ENCODE assay signal across 20 cellular contexts in the genomic region with DNA sequence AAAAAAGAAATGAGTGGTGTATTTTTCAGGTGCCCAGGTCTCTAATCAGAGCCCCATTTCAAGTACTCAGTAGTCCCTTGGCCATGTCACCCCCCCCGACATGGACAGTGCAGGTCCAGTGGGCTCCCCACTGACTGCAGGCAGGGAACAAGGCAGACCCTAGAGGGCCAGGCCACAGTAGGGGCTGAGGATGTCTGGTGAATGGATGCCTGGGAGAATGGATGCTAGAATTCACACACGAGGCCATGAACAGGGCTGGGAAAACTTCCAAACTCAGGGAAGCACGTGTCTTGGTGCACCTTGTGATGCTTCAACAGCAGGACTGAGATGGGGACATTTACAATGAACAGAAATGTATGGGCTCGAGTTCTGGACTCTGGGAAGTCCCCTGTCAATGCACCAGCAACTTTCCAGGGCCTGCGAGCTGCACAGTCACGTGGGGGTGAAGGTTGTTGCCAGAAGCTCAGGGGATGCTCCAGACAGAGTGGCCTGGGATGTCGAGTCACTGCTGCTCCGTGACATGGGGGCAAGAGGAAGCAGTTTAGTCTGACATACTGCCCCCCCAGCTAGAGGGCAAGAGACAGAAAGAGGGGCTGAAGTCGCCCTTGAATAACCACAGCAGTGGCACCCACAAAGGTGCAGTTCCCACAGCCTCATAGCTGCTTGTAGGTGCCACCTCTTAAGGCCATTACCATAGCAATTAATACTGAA. TPM values are rescaled to one million over a fixed set of nuclear protein-coding genes. Genes with fewer than 3 reads are reported as not detected.
A peak's percentile ranks its signal among the peaks of the same experiment; 100 is the strongest.
DNase-seq lines count a peak whose midpoint lies in the region; ATAC-seq and TF ChIP-seq lines count a peak whose summit lies in the region.
"Had no signal": no experiment of that assay in that cellular context is flagged by ENCODE, and none has a peak within 500 bp of the region (broad histone marks: within the 10 kb centered on the region; RNA-seq: fewer than 3 reads in every experiment).

No MANE protein-coding gene starts in this region.

- H3K56ac ChIP-seq in H9 (ENCODE audit: insufficient read length, low read depth, low read length): no peak overlapping the region

- H3K27ac ChIP-seq in CD8-positive, alpha-beta memory T cell (ENCODE audit: low read depth, low read length): peak overlapping the region; percentile 86
- H3K27ac ChIP-seq in H9 (ENCODE audit: insufficient read length, low read depth, low read length): no peak overlapping the region
- H3K27ac ChIP-seq in naive thymus-derived CD4-positive, alpha-beta T cell (ENCODE audit: low read depth, low read length): no peak overlapping the region
- H3K27ac ChIP-seq: RWPE1, sigmoid colon, tibial nerve had no signal

- intact Hi-C loops in activated T-helper 2 cell treated with anti-CD3 and anti-CD28 coated beads, Interferon-gamma antibody, Interleukin-2, Interleukin-4, amounts not matched to agents 10 μg/mL and 5 μg/mL and 100 μg/mL, durations not matched to agents 14 hours and 24 hours and 36 hours (cut with micrococcal nuclease): no loop called here
- intact Hi-C loops in naive thymus-derived CD4-positive, alpha-beta T cell (cut with micrococcal nuclease): no loop called here

- H2BK5ac ChIP-seq in H9 (ENCODE audit: insufficient read length, low read length): no peak overlapping the region

- H2BK12ac ChIP-seq in H9 (ENCODE audit: insufficient read length, low read depth, low read length): no peak overlapping the region

- no peak overlapping the region for H4K91ac ChIP-seq in H9 (ENCODE audit: insufficient read length, low read depth, low read length)

- TF ChIP-seq CTCF in H9 (conservative IDR thresholded peaks at IDR 0.05): no peak

- peak in 4 of 5 donors; percentile 59 to 78 (median 69) for DNase-seq in CD8-positive, alpha-beta memory T cell
- DNase-seq in H9 (no peak), NCI-H510A (lab: John Stamatoyannopoulos, UW) (no peak), NCI-H82 treated with DMSO at 0.1 percent for 48 hours (lab: John Stamatoyannopoulos, UW; ENCODE audit: unreplicated experiment) (no peak)
- DNase-seq in activated T-helper 2 cell treated with anti-CD3 and anti-CD28 coated beads, Interferon-gamma antibody, Interleukin-2, Interleukin-4, amounts not matched to agents 10 μg/mL and 5 μg/mL and 100 μg/mL, durations not matched to agents 14 hours and 24 hours and 36 hours (ENCODE audit: low spot score): no peak
- DNase-seq in naive thymus-derived CD4-positive, alpha-beta T cell: no peak
- no peak for DNase-seq in central memory CD4-positive, alpha-beta T cell
- DNase-seq: activated CD4-positive, CD25-positive, alpha-beta regulatory T cell; anterior cingulate cortex; BE2C; DMS153; foreskin fibroblast; NCI-H69; ovary; sigmoid colon; stimulated activated CD4-positive, alpha-beta T cell treated with anti-CD3 and anti-CD28 coated beads, Interleukin-2, amount 100 ng/mL, for 48 hours had no signal

- no CpG with 5 or more reads among the region's 9 CpGs for WGBS in H9 (ENCODE audit: extremely low coverage, insufficient read length, low lambda C conversion rate)

- H3K23ac ChIP-seq in H9 (ENCODE audit: insufficient read length, low read depth, low read length): no peak overlapping the region

- H3K14ac ChIP-seq in H9 (ENCODE audit: insufficient read depth, low read length): peak overlapping the region; percentile 44; the same call in 1 of the 2 replicates

- CTCF ChIA-PET in CD8-positive, alpha-beta memory T cell (lab: Charles Lee): interaction anchor here (0.7 to 2.5 kb wide), 5 partner anchors 10 to 210 kb away, joined by 3 to 6 read pairs (median 3); no protein-coding TSS in a partner anchor
- CTCF ChIA-PET in naive thymus-derived CD4-positive, alpha-beta T cell (lab: Charles Lee): no interaction called here

- no peak overlapping the region for H2BK120ac ChIP-seq in H9 (ENCODE audit: low read depth, low read length, poor library complexity, severe bottlenecking)

- POLR2A ChIA-PET in CD8-positive, alpha-beta memory T cell (lab: Charles Lee): interaction anchor here (0.7 to 1.0 kb wide), 3 partner anchors 10 to 18 kb away, joined by 6 read pairs; no protein-coding TSS in a partner anchor
- POLR2A ChIA-PET in naive thymus-derived CD4-positive, alpha-beta T cell (lab: Charles Lee): interaction anchor here (0.6 to 1.1 kb wide), 4 partner anchors 9 to 54 kb away, joined by 3 to 4 read pairs (median 4); no protein-coding TSS in a partner anchor

- no peaks in the 10 kb centered on the region for H3K9me3 Mint-ChIP-seq in CD8-positive, alpha-beta memory T cell
- no peaks in the 10 kb centered on the region for H3K9me3 Mint-ChIP-seq in H9
- no peaks in the 10 kb centered on the region for H3K9me3 Mint-ChIP-seq in activated T-helper 2 cell treated with anti-CD3 and anti-CD28 coated beads, Interferon-gamma antibody, Interleukin-2, Interleukin-4, amounts not matched to agents 10 μg/mL and 5 μg/mL and 100 μg/mL, durations not matched to agents 14 hours and 24 hours and 36 hours
- no peaks in the 10 kb centered on the region for H3K9me3 Mint-ChIP-seq in naive thymus-derived CD4-positive, alpha-beta T cell

- no peak overlapping the region for H2AK5ac ChIP-seq in H9 (ENCODE audit: insufficient read length, low read length)

- H3K4me3 Mint-ChIP-seq in CD8-positive, alpha-beta memory T cell: peak overlapping the region; percentile 77 to 98 (median 93)
- no peak overlapping the region for H3K4me3 Mint-ChIP-seq in H9
- no peak overlapping the region for H3K4me3 Mint-ChIP-seq in activated T-helper 2 cell treated with anti-CD3 and anti-CD28 coated beads, Interferon-gamma antibody, Interleukin-2, Interleukin-4, amounts not matched to agents 10 μg/mL and 5 μg/mL and 100 μg/mL, durations not matched to agents 14 hours and 24 hours and 36 hours (ENCODE audit: low read depth)
- peak overlapping the region in 3 of 10 donors; percentile 19 to 47 (median 40) for H3K4me3 Mint-ChIP-seq in naive thymus-derived CD4-positive, alpha-beta T cell

- H3K36me3 ChIP-seq in CD8-positive, alpha-beta memory T cell (ENCODE audit: insufficient read depth, low read length): peaks cover 23% of the 10 kb centered on the region
- peaks cover 9 to 26% (median 14%) of the 10 kb centered on the region in 3 experiments for H3K36me3 ChIP-seq in naive thymus-derived CD4-positive, alpha-beta T cell (ENCODE audit: control insufficient read depth in 2 of 3, insufficient read depth in 3 of 3, low read length in 3 of 3)
- H3K36me3 ChIP-seq: BE2C, ovary had no signal

- no peak overlapping the region for H2AFZ ChIP-seq in H9 (ENCODE audit: low read length)

- H4K5ac ChIP-seq in H9 (ENCODE audit: insufficient read length, low read depth, low read length): no peak overlapping the region

- H4K20me1 ChIP-seq in H9 (ENCODE audit: control insufficient read depth, insufficient read depth, insufficient read length): no peaks in the 10 kb centered on the region

- no peaks in the 10 kb centered on the region for H3K9me3 ChIP-seq in CD8-positive, alpha-beta memory T cell (ENCODE audit: low read length)
- H3K9me3 ChIP-seq in H9 (ENCODE audit: control insufficient read depth, low read depth, low read length): no peaks in the 10 kb centered on the region
- H3K9me3 ChIP-seq in naive thymus-derived CD4-positive, alpha-beta T cell (ENCODE audit: control insufficient read depth in 2 of 3, low read length in 3 of 3): no peaks in the 10 kb centered on the region
- H3K9me3 ChIP-seq: BE2C, ovary, sigmoid colon, tibial nerve had no signal

- peak overlapping the region; percentile 28 for H3K4me3 ChIP-seq in CD8-positive, alpha-beta memory T cell (ENCODE audit: low read length)
- peak overlapping the region; percentile 6 for H3K4me3 ChIP-seq in naive thymus-derived CD4-positive, alpha-beta T cell (ENCODE audit: low read length)
- H3K4me3 ChIP-seq: K562, ovary, sigmoid colon, tibial nerve had no signal

- H4K8ac ChIP-seq in H9 (replicated peaks; ENCODE audit: insufficient read length, low read depth, low read length): no peak overlapping the region

- peaks cover 57% of the 10 kb centered on the region for H3K4me1 ChIP-seq in CD8-positive, alpha-beta memory T cell (ENCODE audit: insufficient read depth, low read length)
- H3K4me1 ChIP-seq in H9 (ENCODE audit: insufficient read depth, low read length): no peaks in the 10 kb centered on the region
- H3K4me1 ChIP-seq in naive thymus-derived CD4-positive, alpha-beta T cell (ENCODE audit: control insufficient read depth in 2 of 2, insufficient read depth in 2 of 2, low read length in 2 of 2): peaks cover 4 to 47% of the 10 kb centered on the region in 2 donors
- H3K4me1 ChIP-seq: BE2C had no signal

- H3K27ac Mint-ChIP-seq in CD8-positive, alpha-beta memory T cell: peak overlapping the region; percentile 90 to 99 (median 98)
- peak overlapping the region in 1 of 3 experiments; percentile 80; a peak in 1 of 7 replicates for H3K27ac Mint-ChIP-seq in H9
- peak overlapping the region; percentile 20 for H3K27ac Mint-ChIP-seq in activated T-helper 2 cell treated with anti-CD3 and anti-CD28 coated beads, Interferon-gamma antibody, Interleukin-2, Interleukin-4, amounts not matched to agents 10 μg/mL and 5 μg/mL and 100 μg/mL, durations not matched to agents 14 hours and 24 hours and 36 hours
- H3K27ac Mint-ChIP-seq in naive thymus-derived CD4-positive, alpha-beta T cell: peak overlapping the region in 3 of 9 donors; percentile 25 to 43 (median 36)

- H3K36me3 Mint-ChIP-seq in CD8-positive, alpha-beta memory T cell: peaks cover 14 to 69% (median 24%) of the 10 kb centered on the region in 3 donors
- H3K36me3 Mint-ChIP-seq in H9 (ENCODE audit: insufficient read depth in 1 of 3, low read depth in 3 of 3): no peaks in the 10 kb centered on the region
- H3K36me3 Mint-ChIP-seq in activated T-helper 2 cell treated with anti-CD3 and anti-CD28 coated beads, Interferon-gamma antibody, Interleukin-2, Interleukin-4, amounts not matched to agents 10 μg/mL and 5 μg/mL and 100 μg/mL, durations not matched to agents 14 hours and 24 hours and 36 hours (ENCODE audit: low read depth): peaks cover 41% of the 10 kb centered on the region
- peaks cover 7 to 27% (median 9%) of the 10 kb centered on the region in 5 donors for H3K36me3 Mint-ChIP-seq in naive thymus-derived CD4-positive, alpha-beta T cell

- H2BK15ac ChIP-seq in H9 (ENCODE audit: low read depth, low read length): no peak overlapping the region

- H3K4me1 Mint-ChIP-seq in CD8-positive, alpha-beta memory T cell: peaks cover 58 to 76% (median 65%) of the 10 kb centered on the region in 3 donors
- peaks cover 16 to 34% of the 10 kb centered on the region in 2 experiments for H3K4me1 Mint-ChIP-seq in H9
- peaks cover 32% of the 10 kb centered on the region for H3K4me1 Mint-ChIP-seq in activated T-helper 2 cell treated with anti-CD3 and anti-CD28 coated beads, Interferon-gamma antibody, Interleukin-2, Interleukin-4, amounts not matched to agents 10 μg/mL and 5 μg/mL and 100 μg/mL, durations not matched to agents 14 hours and 24 hours and 36 hours (ENCODE audit: low read depth)
- H3K4me1 Mint-ChIP-seq in naive thymus-derived CD4-positive, alpha-beta T cell: peaks cover 23 to 58% (median 36%) of the 10 kb centered on the region in 7 donors

- H3K27me3 ChIP-seq in CD8-positive, alpha-beta memory T cell (ENCODE audit: insufficient read depth, low read length, poor library complexity, severe bottlenecking): no peaks in the 10 kb centered on the region
- H3K27me3 ChIP-seq in H9 (ENCODE audit: insufficient read depth, low read length): no peaks in the 10 kb centered on the region
- H3K27me3 ChIP-seq in naive thymus-derived CD4-positive, alpha-beta T cell (ENCODE audit: control insufficient read depth in 2 of 2, insufficient read depth in 2 of 2, low read length in 2 of 2): no peaks in the 10 kb centered on the region
- H3K27me3 ChIP-seq: BE2C, ovary, tibial nerve had no signal

- no peaks in the 10 kb centered on the region for H3K79me1 ChIP-seq in H9 (ENCODE audit: insufficient read depth, low read depth, low read length, poor library complexity, severe bottlenecking)

- no peak overlapping the region for H3K18ac ChIP-seq in H9 (ENCODE audit: insufficient read length, low read depth, low read length)

- ATAC-seq in naive thymus-derived CD4-positive, alpha-beta T cell: peak; percentile 20
- ATAC-seq in HG03139 (IDR thresholded peaks at IDR 0.05; ENCODE audit: unreplicated experiment): no peak
- ATAC-seq: K562 had no signal

- H3K4me2 ChIP-seq in H9 (ENCODE audit: insufficient read depth, insufficient read length, low read length): no peak overlapping the region

- peaks cover 0 to 1% of the 10 kb centered on the region in 2 donors for H3K27me3 Mint-ChIP-seq in CD8-positive, alpha-beta memory T cell
- H3K27me3 Mint-ChIP-seq in H9 (ENCODE audit: low read depth): no peaks in the 10 kb centered on the region; the same call in none of the 2 replicates
- H3K27me3 Mint-ChIP-seq in activated T-helper 2 cell treated with anti-CD3 and anti-CD28 coated beads, Interferon-gamma antibody, Interleukin-2, Interleukin-4, amounts not matched to agents 10 μg/mL and 5 μg/mL and 100 μg/mL, durations not matched to agents 14 hours and 24 hours and 36 hours (ENCODE audit: low read depth): no peaks in the 10 kb centered on the region
- no peaks in the 10 kb centered on the region for H3K27me3 Mint-ChIP-seq in naive thymus-derived CD4-positive, alpha-beta T cell

- H3T11ph ChIP-seq in H9 (ENCODE audit: low read length): no peak overlapping the region

- H3K4ac ChIP-seq in H9 (ENCODE audit: low read depth, low read length): no peak overlapping the region

- H3K23me2 ChIP-seq in H9 (ENCODE audit: insufficient read length, low read depth, low read length, poor library complexity, severe bottlenecking): no peaks in the 10 kb centered on the region

- H3K79me2 ChIP-seq in H9 (ENCODE audit: insufficient read depth, low read length): no peaks in the 10 kb centered on the region

- no peak overlapping the region for H3K9ac ChIP-seq in H9 (ENCODE audit: extremely low read depth, insufficient read length, low read length)

- H2BK20ac ChIP-seq in H9 (ENCODE audit: low read depth, low read length, poor library complexity, severe bottlenecking): no peak overlapping the region

RNA-seq across cellular contexts. Expression of gene APOBEC3G, which starts 3.1 kb away (rescaled TPM):
- total RNA-seq in CD8-positive, alpha-beta memory T cell: 100 to 1,000 TPM; 158 to 165 TPM
- 256 TPM for polyA plus RNA-seq in CD8-positive, alpha-beta memory T cell
- total RNA-seq in H9 (2021): 1.6 and 2.4 TPM in 2 replicates
- 61.4 and 63.7 TPM in 2 replicates for total RNA-seq in activated T-helper 2 cell treated with anti-CD3 and anti-CD28 coated beads, Interferon-gamma antibody, Interleukin-2, Interleukin-4, amounts not matched to agents 10 μg/mL and 5 μg/mL and 100 μg/mL, durations not matched to agents 14 hours and 24 hours and 36 hours
- 10 to 100 TPM; 18.5 to 93.2 (median 21.0) TPM for total RNA-seq in naive thymus-derived CD4-positive, alpha-beta T cell
- polyA plus RNA-seq in naive thymus-derived CD4-positive, alpha-beta T cell: 10 to 100 TPM; 22.9 to 32.7 TPM

RNA-seq across cellular contexts. Expression of gene APOBEC3H, which starts 16.8 kb away (rescaled TPM):
- 10 to 100 TPM; 10.8 to 11.0 TPM for total RNA-seq in CD8-positive, alpha-beta memory T cell
- 11.7 TPM for polyA plus RNA-seq in CD8-positive, alpha-beta memory T cell
- total RNA-seq in H9 (2021): 0.48 TPM in 2 replicates
- total RNA-seq in activated T-helper 2 cell treated with anti-CD3 and anti-CD28 coated beads, Interferon-gamma antibody, Interleukin-2, Interleukin-4, amounts not matched to agents 10 μg/mL and 5 μg/mL and 100 μg/mL, durations not matched to agents 14 hours and 24 hours and 36 hours: 7.3 and 8.3 TPM in 2 replicates
- 10 to 100 TPM in 1 of 5 experiments, 1 to 10 TPM in 1, under 1 TPM in 2, not detected in 1; 0.29 to 31.3 (median 1.5) TPM for total RNA-seq in naive thymus-derived CD4-positive, alpha-beta T cell
- not detected for polyA plus RNA-seq in naive thymus-derived CD4-positive, alpha-beta T cell
- total RNA-seq: K562, sigmoid colon had no signal

RNA-seq across cellular contexts. Expression of gene APOBEC3F, which starts 39.5 kb away (rescaled TPM):
- total RNA-seq in CD8-positive, alpha-beta memory T cell: 10 to 100 TPM; 28.4 to 30.1 TPM
- polyA plus RNA-seq in CD8-positive, alpha-beta memory T cell: 20.5 TPM
- 8.9 and 11.6 TPM in 2 replicates for total RNA-seq in H9 (2021)
- total RNA-seq in activated T-helper 2 cell treated with anti-CD3 and anti-CD28 coated beads, Interferon-gamma antibody, Interleukin-2, Interleukin-4, amounts not matched to agents 10 μg/mL and 5 μg/mL and 100 μg/mL, durations not matched to agents 14 hours and 24 hours and 36 hours: 23.8 and 24.1 TPM in 2 replicates
- 10 to 100 TPM; 12.5 to 40.4 (median 12.7) TPM for total RNA-seq in naive thymus-derived CD4-positive, alpha-beta T cell
- polyA plus RNA-seq in naive thymus-derived CD4-positive, alpha-beta T cell: 1 to 10 TPM; 4.9 to 9.1 TPM

RNA-seq across cellular contexts. Expression of gene APOBEC3D, which starts 59.3 kb away (rescaled TPM):
- total RNA-seq in CD8-positive, alpha-beta memory T cell: 10 to 100 TPM; 40.8 to 41.3 TPM
- 20.1 TPM for polyA plus RNA-seq in CD8-positive, alpha-beta memory T cell
- 8.6 and 9.4 TPM in 2 replicates for total RNA-seq in H9 (2021)
- 29.7 and 31.2 TPM in 2 replicates for total RNA-seq in activated T-helper 2 cell treated with anti-CD3 and anti-CD28 coated beads, Interferon-gamma antibody, Interleukin-2, Interleukin-4, amounts not matched to agents 10 μg/mL and 5 μg/mL and 100 μg/mL, durations not matched to agents 14 hours and 24 hours and 36 hours
- 10 to 100 TPM; 10.9 to 40.8 (median 19.1) TPM for total RNA-seq in naive thymus-derived CD4-positive, alpha-beta T cell
- polyA plus RNA-seq in naive thymus-derived CD4-positive, alpha-beta T cell: 1 to 10 TPM; 7.0 to 9.4 TPM

Comparison
In these comparisons a context has a peak if more than half of its experiments do, and no peak if none do; other contexts are left out.
1. DNase-seq: peak in CD8-positive, alpha-beta memory T cell (4 of 5); none in H9 (single experiment), activated T-helper 2 cell treated with anti-CD3 and anti-CD28 coated beads, Interferon-gamma antibody, Interleukin-2, Interleukin-4, amounts not matched to agents 10 μg/mL and 5 μg/mL and 100 μg/mL, durations not matched to agents 14 hours and 24 hours and 36 hours (single experiment), naive thymus-derived CD4-positive, alpha-beta T cell (0 of 9), NCI-H510A (single experiment), NCI-H82 treated with DMSO at 0.1 percent for 48 hours (single experiment) and central memory CD4-positive, alpha-beta T cell (single experiment).
2. H3K4me3 Mint-ChIP-seq: peak in CD8-positive, alpha-beta memory T cell (7 of 7); none in H9 (0 of 2) and activated T-helper 2 cell treated with anti-CD3 and anti-CD28 coated beads, Interferon-gamma antibody, Interleukin-2, Interleukin-4, amounts not matched to agents 10 μg/mL and 5 μg/mL and 100 μg/mL, durations not matched to agents 14 hours and 24 hours and 36 hours (single experiment).